Comparison of ENCODE assay signal across 1 cellular context in genomic region chr17:81885869-81886548, GRCh38.
TF ChIP-seq lines count a peak whose summit lies in the region.

No MANE protein-coding gene starts in this region.

TF ChIP-seq in HCT116, 20 proteins besides CTCF, POLR2A, EP300 and RAD21 (continued from another document):
- no peak for TF ChIP-seq EZH2phosphoT487 (IDR thresholded peaks at IDR 0.05; ENCODE audit: borderline replicate concordance)
- TF ChIP-seq CEBPB (IDR thresholded peaks at IDR 0.05; ENCODE audit: low read depth): no peak
- TF ChIP-seq EGR1 (IDR thresholded peaks at IDR 0.05; ENCODE audit: low read depth): no peak
- TF ChIP-seq ZFX (IDR thresholded peaks at IDR 0.05): no peak
- TF ChIP-seq SRF (IDR thresholded peaks at IDR 0.05; ENCODE audit: low read depth): no peak
